Comparison of ENCODE assay signal across 15 cellular contexts in genomic region chr13:97119899-97120745, GRCh38.
DNase-seq lines count a peak whose midpoint lies in the region; ATAC-seq, FAIRE-seq and TF ChIP-seq lines count a peak whose summit lies in the region.
"Had no signal": no experiment of that assay in that cellular context is flagged by ENCODE, and none has a peak within 500 bp of the region (broad histone marks: within the 10 kb centered on the region; RNA-seq: fewer than 3 reads in every experiment).

No MANE protein-coding gene starts in this region.

- no peak overlapping the region for H3K27ac ChIP-seq in HCT116 (ENCODE audit: low read depth, low read length)

- TF ChIP-seq CTCF in HCT116 (IDR thresholded peaks at IDR 0.05 in 2 of 3, conservative IDR thresholded peaks at IDR 0.05 in 1 of 3; ENCODE audit: borderline replicate concordance in 1 of 3, insufficient read depth in 1 of 3, low read depth in 2 of 3, low read length in 2 of 3) (no peak), bronchial epithelial cell (IDR thresholded peaks at IDR 0.05; ENCODE audit: insufficient read depth, low read length, severe bottlenecking) (no peak)

- no TSS peak for BruUV-seq in HCT116 (replicated peaks; lab: Mats Ljungman, UMichigan)

- ATAC-seq in HCT116 = no peak
- no peak for ATAC-seq in HG03039 (IDR thresholded peaks at IDR 0.05; ENCODE audit: unreplicated experiment)
- no peak for ATAC-seq in GM21360 (IDR thresholded peaks at IDR 0.05; ENCODE audit: unreplicated experiment)
- ATAC-seq: activated CD8-positive, alpha-beta memory T cell treated with anti-CD3 and anti-CD28 coated beads, Interleukin-2, amount 10 ng/mL, durations not matched to agents 7 days and 5 days; stimulated activated naive B cell treated with anti-CD40 and anti-IgM and Interleukin-4, amounts not matched to agents 10 μg/mL and 1 μg/mL and 100 μg/mL, for 72 hours had no signal

- H3K9ac ChIP-seq in HCT116 (ENCODE audit: low read length) = no peak overlapping the region

- RAD21 ChIA-PET in HCT116 (lab: Charles Lee; ENCODE audit: low non-redundant PET in 1 of 2, low total read pairs in 2 of 2, uncharacterized antibody in 2 of 2, unreplicated experiment in 2 of 2) = no interaction called here

- POLR2A ChIA-PET in HCT116 (lab: Charles Lee) = no interaction called here

- FAIRE-seq in bronchial epithelial cell (lab: Jason Lieb, UNC) = no peak
- FAIRE-seq: kidney, urothelium cell line had no signal

- intact Hi-C loops in HCT116 (cut with micrococcal nuclease) = no loop called here

- H3K36me3 ChIP-seq in HCT116 (ENCODE audit: control insufficient read depth in 1 of 2, insufficient read depth in 2 of 2, low read length in 2 of 2) (no peaks in the 10 kb centered on the region), bronchial epithelial cell (ENCODE audit: control insufficient read depth, insufficient read depth, low read length) (no peaks in the 10 kb centered on the region)

- no peaks in the 10 kb centered on the region for H3K9me2 ChIP-seq in HCT116 (ENCODE audit: insufficient read depth)

- no peaks in the 10 kb centered on the region for H3K79me2 ChIP-seq in HCT116 (ENCODE audit: insufficient read depth, low read length)

- CTCF ChIA-PET in HCT116 (lab: Charles Lee) = interaction anchor here (0.9 kb wide), 1 partner anchor 10 kb away, joined by 3 read pairs; no protein-coding TSS in a partner anchor

- H4K20me1 ChIP-seq in HCT116 (ENCODE audit: insufficient read depth) = no peaks in the 10 kb centered on the region

- DNase-seq in COLO829 (ENCODE audit: low spot score) (peak; percentile 75), HCT116 (ENCODE audit: low read depth, low spot score) (no peak), bronchial epithelial cell (ENCODE audit: low read depth) (peak; percentile 80), occipital lobe (lab: John Stamatoyannopoulos, UW) (peak; percentile 15), NCI-H774 (lab: John Stamatoyannopoulos, UW) (no peak)
- DNase-seq: activated CD8-positive, alpha-beta memory T cell treated with anti-CD3 and anti-CD28 coated beads, Interleukin-2, amount 10 ng/mL, durations not matched to agents 7 days and 5 days; H7; kidney; midbrain; NCI-H1417 treated with DMSO at 0.1 percent for 48 hours; NCI-H345; stimulated activated naive B cell treated with anti-CD40 and anti-IgM and Interleukin-4, amounts not matched to agents 10 μg/mL and 1 μg/mL and 100 μg/mL, for 72 hours had no signal

- no peak overlapping the region for H3K4me3 ChIP-seq in HCT116 (replicated peaks in 1 of 2; ENCODE audit: low read depth in 1 of 2, low read length in 2 of 2)
- H3K4me3 ChIP-seq in bronchial epithelial cell (ENCODE audit: low read depth, low read length) = no peak overlapping the region

- H3K4me2 ChIP-seq in HCT116 (ENCODE audit: low read length) = 0 out of 2 replicates have a peak overlapping the region, but pooled peaks have one; percentile 0

- no peaks in the 10 kb centered on the region for H3K9me3 ChIP-seq in HCT116 (ENCODE audit: control insufficient read depth in 1 of 2, insufficient read depth in 1 of 2, low read depth in 1 of 2, low read length in 2 of 2)

- no peak overlapping the region for H2AFZ ChIP-seq in HCT116 (ENCODE audit: low read depth, low read length, poor library complexity, severe bottlenecking)

- H3K27me3 ChIP-seq in HCT116 (ENCODE audit: insufficient read depth, low read length) (no peaks in the 10 kb centered on the region), bronchial epithelial cell (ENCODE audit: control insufficient read depth, insufficient read depth, low read length) (no peaks in the 10 kb centered on the region)

- no peak for TF ChIP-seq POLR2A in HCT116 (IDR thresholded peaks at IDR 0.05; ENCODE audit: borderline replicate concordance, extremely low read depth, insufficient read depth, insufficient read length)

- peaks cover 55 to 68% of the 10 kb centered on the region in 2 experiments for H3K4me1 ChIP-seq in HCT116 (ENCODE audit: control insufficient read depth in 1 of 2, insufficient read depth in 2 of 2, low read length in 2 of 2)

- TF ChIP-seq RAD21 in HCT116 (IDR thresholded peaks at IDR 0.05; ENCODE audit: low read depth) = no peak

TF ChIP-seq in HCT116, 20 proteins besides CTCF, POLR2A, EP300 and RAD21:
- no peak for TF ChIP-seq YY1 (IDR thresholded peaks at IDR 0.05; ENCODE audit: extremely low read depth, insufficient replicate concordance, low read depth, low read length)
- peak; percentile 43 for TF ChIP-seq MAX (IDR thresholded peaks at IDR 0.05)
TF ChIP-seq in HCT116: peak in this region for 1.

Comparison
In these comparisons a context has a peak if more than half of its experiments do, and no peak if none do; other contexts are left out.
1. DNase-seq: peak in COLO829 (single experiment), bronchial epithelial cell (single experiment) and occipital lobe (single experiment); none in HCT116 (single experiment) and NCI-H774 (single experiment).